In the genomic region with DNA sequence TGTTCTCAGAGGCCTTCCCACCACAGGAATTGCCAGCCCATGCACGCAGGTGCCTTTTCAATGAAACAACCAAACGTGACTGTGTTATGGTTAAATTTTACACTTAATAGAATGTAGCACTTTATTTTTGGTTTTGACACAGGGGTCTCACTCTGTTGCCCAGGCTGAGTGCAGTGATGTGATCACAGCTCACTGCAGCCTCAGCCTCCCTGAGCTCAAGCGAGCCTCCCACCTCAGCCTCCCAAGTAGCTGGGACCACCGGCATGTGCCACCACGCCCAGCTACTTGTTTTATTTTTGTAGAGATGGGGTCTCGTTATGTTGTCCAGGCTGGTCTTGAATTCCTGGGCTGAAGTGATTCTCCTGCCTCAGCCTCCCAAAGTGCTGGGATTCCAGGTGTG, we compare ENCODE assay signal across 12 cellular contexts. TPM values are rescaled to one million over a fixed set of nuclear protein-coding genes. Genes with fewer than 3 reads are reported as not detected.
"Had no signal": no experiment of that assay in that cellular context is flagged by ENCODE, and none has a peak within 500 bp of the region (broad histone marks: within the 10 kb centered on the region; RNA-seq: fewer than 3 reads in every experiment).

No MANE protein-coding gene starts in this region.

- ATAC-seq: GM23338, HCT116 had no signal

- H3K9ac ChIP-seq: GM23248 had no signal

- H3K36me3 ChIP-seq: HAP-1 had no signal

- H2AFZ ChIP-seq: GM23248, GM23338 had no signal

- DNase-seq: GM23248, GOT3, H7, H9, HCEC 1CT, HFFc6 had no signal

- H3K4me1 ChIP-seq: HAP-1 had no signal

- H3K4me2 ChIP-seq: GM23338 had no signal

- H3K9me3 ChIP-seq: HAP-1 had no signal

- H3K4me3 ChIP-seq: GM23248, GM23338, HAP-1 had no signal

- H3K27ac ChIP-seq: GM23248 had no signal

- FAIRE-seq: H1, H54 had no signal

RNA-seq across cellular contexts. Expression of a gene that starts 51.6 kb away (rescaled TPM):
- total RNA-seq: GM23248, GM23338, H1, H4, H7, HFFc6 had no signal
- polyA plus RNA-seq: GM23248, GM23338, H1 had no signal
